ENCODE assay signal across 26 cellular contexts in the genomic region with DNA sequence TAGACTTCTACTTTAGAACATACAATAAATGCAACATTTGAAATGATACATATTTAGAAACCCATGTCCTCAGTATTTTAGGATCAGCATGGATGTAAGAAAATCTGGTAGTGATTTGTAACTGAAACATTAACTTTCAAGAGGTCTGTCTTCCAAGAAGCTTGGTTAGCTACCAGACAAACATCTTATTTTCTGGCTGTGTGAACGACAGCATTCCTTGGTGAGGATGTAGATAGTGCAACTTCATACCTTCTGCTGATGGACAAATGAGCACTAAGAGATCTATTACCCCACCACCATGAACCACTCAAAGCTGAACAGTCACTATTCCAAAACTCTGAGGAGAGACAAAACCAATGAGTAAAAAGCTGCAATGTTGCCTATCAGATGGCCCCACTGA.
"Had no signal": no experiment of that assay in that cellular context is flagged by ENCODE, and none has a peak within 500 bp of the region (broad histone marks: within the 10 kb centered on the region; RNA-seq: fewer than 3 reads in every experiment).

No MANE protein-coding gene starts in this region.

- H3K4me3 ChIP-seq: coronary artery, esophagus muscularis mucosa, gastrocnemius medialis, heart right ventricle, left lung, lower lobe of right lung, mucosa of descending colon had no signal

- ATAC-seq: gastrocnemius medialis; heart right ventricle; left cardiac atrium; left lung; left ventricle myocardium superior; lower lobe of right lung; mucosa of descending colon; naive thymus-derived CD8-positive, alpha-beta T cell had no signal

- H3K27ac ChIP-seq: coronary artery, esophagus muscularis mucosa, gastrocnemius medialis, heart right ventricle, left lung, lower lobe of right lung had no signal

- DNase-seq: dermis blood vessel endothelial cell; dorsolateral prefrontal cortex; effector CD4-positive, alpha-beta T cell; effector memory CD4-positive, alpha-beta T cell; foreskin fibroblast; foreskin melanocyte; gastrocnemius medialis; glutamatergic neuron; head of caudate nucleus; heart right ventricle; hippocampal formation; left cardiac atrium; left lung; left ventricle myocardium superior; lower lobe of right lung; mesenchymal stem cell; mucosa of descending colon; naive B cell; naive thymus-derived CD8-positive, alpha-beta T cell had no signal

- H3K27me3 Mint-ChIP-seq: naive B cell; naive thymus-derived CD8-positive, alpha-beta T cell had no signal

- H3K27me3 ChIP-seq: dorsolateral prefrontal cortex, esophagus muscularis mucosa, gastrocnemius medialis, heart right ventricle, left lung had no signal

- H3K4me1 Mint-ChIP-seq: naive B cell had no signal

- H3K9me3 ChIP-seq: esophagus muscularis mucosa, gastrocnemius medialis, heart right ventricle, left lung, lower lobe of right lung, mucosa of descending colon had no signal

- H3K4me3 Mint-ChIP-seq: mesothelial cell of epicardium; naive B cell; naive thymus-derived CD8-positive, alpha-beta T cell had no signal

- FAIRE-seq: colon, endothelial cell of umbilical vein, islet of Langerhans, keratinocyte had no signal

- H3K27ac Mint-ChIP-seq: mesothelial cell of epicardium had no signal

- H3K4me1 ChIP-seq: esophagus muscularis mucosa, gastrocnemius medialis, left lung, lower lobe of right lung had no signal

- H3K9me3 Mint-ChIP-seq: mesothelial cell of epicardium; naive B cell; naive thymus-derived CD8-positive, alpha-beta T cell had no signal
